ENCODE assay signal across 1 cellular context in the genomic region with DNA sequence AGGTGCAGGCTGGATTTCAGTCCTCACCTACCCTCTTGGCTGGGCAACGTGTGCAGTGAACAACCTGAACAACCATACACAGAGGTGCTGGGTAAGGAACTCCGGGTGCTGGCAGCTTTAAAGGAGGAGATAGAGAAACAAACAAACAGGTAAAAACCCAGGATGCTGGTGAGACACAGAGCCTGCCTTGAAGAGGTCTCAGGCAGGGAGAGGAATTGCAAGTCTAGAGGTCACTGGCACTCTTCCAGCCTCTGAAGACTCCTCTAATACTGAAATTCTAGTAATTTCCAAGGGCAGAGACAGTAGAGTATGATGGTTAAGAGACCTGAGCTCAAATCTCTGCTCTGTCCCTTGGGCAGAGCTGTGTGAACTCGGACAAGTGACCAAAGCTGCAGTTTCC.
TF ChIP-seq lines count a peak whose summit lies in the region.

No MANE protein-coding gene starts in this region.

TF ChIP-seq in GM12878, 131 proteins besides CTCF, POLR2A, EP300 and RAD21:
- TF ChIP-seq CUX1 (IDR thresholded peaks at IDR 0.05; ENCODE audit: insufficient replicate concordance, low read depth, low read length): no peak
- no peak for TF ChIP-seq GATAD2B (conservative IDR thresholded peaks at IDR 0.05; ENCODE audit: low read depth)
- TF ChIP-seq, protein P1, sequence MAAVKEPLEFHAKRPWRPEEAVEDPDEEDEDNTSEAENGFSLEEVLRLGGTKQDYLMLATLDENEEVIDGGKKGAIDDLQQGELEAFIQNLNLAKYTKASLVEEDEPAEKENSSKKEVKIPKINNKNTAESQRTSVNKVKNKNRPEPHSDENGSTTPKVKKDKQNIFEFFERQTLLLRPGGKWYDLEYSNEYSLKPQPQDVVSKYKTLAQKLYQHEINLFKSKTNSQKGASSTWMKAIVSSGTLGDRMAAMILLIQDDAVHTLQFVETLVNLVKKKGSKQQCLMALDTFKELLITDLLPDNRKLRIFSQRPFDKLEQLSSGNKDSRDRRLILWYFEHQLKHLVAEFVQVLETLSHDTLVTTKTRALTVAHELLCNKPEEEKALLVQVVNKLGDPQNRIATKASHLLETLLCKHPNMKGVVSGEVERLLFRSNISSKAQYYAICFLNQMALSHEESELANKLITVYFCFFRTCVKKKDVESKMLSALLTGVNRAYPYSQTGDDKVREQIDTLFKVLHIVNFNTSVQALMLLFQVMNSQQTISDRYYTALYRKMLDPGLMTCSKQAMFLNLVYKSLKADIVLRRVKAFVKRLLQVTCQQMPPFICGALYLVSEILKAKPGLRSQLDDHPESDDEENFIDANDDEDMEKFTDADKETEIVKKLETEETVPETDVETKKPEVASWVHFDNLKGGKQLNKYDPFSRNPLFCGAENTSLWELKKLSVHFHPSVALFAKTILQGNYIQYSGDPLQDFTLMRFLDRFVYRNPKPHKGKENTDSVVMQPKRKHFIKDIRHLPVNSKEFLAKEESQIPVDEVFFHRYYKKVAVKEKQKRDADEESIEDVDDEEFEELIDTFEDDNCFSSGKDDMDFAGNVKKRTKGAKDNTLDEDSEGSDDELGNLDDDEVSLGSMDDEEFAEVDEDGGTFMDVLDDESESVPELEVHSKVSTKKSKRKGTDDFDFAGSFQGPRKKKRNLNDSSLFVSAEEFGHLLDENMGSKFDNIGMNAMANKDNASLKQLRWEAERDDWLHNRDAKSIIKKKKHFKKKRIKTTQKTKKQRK (IDR thresholded peaks at IDR 0.05; ENCODE audit: low read depth, low read length): no peak
- no peak for TF ChIP-seq EGR1 (IDR thresholded peaks at IDR 0.05; ENCODE audit: borderline replicate concordance in 1 of 2, low read depth in 2 of 2, low read length in 2 of 2)
- TF ChIP-seq ZNF274 (IDR thresholded peaks at IDR 0.05; ENCODE audit: insufficient read depth, insufficient read length): no peak
TF ChIP-seq in GM12878: peak in this region for 0.
